Comparison of ENCODE assay signal across 19 cellular contexts in the genomic region with DNA sequence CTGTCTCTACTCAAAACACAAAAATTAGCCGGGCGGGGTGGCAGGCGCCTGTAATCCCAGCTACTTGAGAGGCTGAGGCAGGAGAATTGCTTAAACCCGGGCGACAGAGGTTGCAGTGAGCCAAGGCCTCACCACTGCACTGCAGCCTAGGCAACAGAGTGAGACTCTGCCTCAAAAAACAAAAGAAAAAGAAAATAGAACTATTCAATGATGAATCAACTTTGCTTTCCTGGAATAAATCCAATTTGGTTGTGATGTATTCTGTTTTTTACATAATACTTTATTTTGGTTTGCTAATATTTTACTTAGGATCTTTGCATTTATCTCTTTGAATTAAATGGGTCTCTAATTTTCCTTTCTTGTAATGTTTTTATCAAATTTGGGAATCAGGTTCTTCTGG.
"Had no signal": no experiment of that assay in that cellular context is flagged by ENCODE, and none has a peak within 500 bp of the region (broad histone marks: within the 10 kb centered on the region; RNA-seq: fewer than 3 reads in every experiment).

No MANE protein-coding gene starts in this region.

- H3K36me3 Mint-ChIP-seq: activated naive CD4-positive, alpha-beta T cell treated with anti-CD3 and anti-CD28 coated beads, Interleukin-2, amount 10 ng/mL, durations not matched to agents 7 days and 5 days; mesothelial cell of epicardium; natural killer cell treated with Interleukin-12 subunit alpha and Interleukin-12 subunit beta and Interleukin-15 and Interleukin-18, amount 100 ng/mL, for 72 hours had no signal

- H3K36me3 ChIP-seq: esophagus muscularis mucosa, neutrophil, spleen, tibial artery had no signal

- H3K4me3 ChIP-seq: esophagus muscularis mucosa, spleen, tibial artery had no signal

- DNase-seq: activated B cell treated with CpG ODN at 0.5 μM for 24 hours; activated CD4-positive, alpha-beta T cell treated with anti-CD3 and anti-CD28 coated beads, Interleukin-2, amount 10 ng/mL, durations not matched to agents 7 days and 5 days; activated CD8-positive, alpha-beta T cell treated with anti-CD3 and anti-CD28 coated beads, Interleukin-2, amount 10 ng/mL, durations not matched to agents 7 days and 5 days; activated naive CD4-positive, alpha-beta T cell treated with anti-CD3 and anti-CD28 coated beads, Interleukin-2, amount 10 ng/mL, durations not matched to agents 7 days and 5 days; activated naive CD8-positive, alpha-beta T cell treated with anti-CD3 and anti-CD28 coated beads, Interleukin-2, amount 50 U/mL, for 24 hours; activated T-cell treated with anti-CD3 and anti-CD28 coated beads, Interleukin-2, amount 50 U/mL, for 24 hours; aorta; effector memory CD4-positive, alpha-beta T cell; hypothalamus; spleen; stimulated activated CD8-positive, alpha-beta memory T cell treated with anti-CD3 and anti-CD28 coated beads, Interleukin-4, amount 100 ng/mL, for 48 hours; stimulated activated naive CD4-positive, alpha-beta T cell; tibial artery had no signal

- H3K4me1 Mint-ChIP-seq: activated CD4-positive, alpha-beta T cell treated with anti-CD3 and anti-CD28 coated beads, Interleukin-2, amount 10 ng/mL, durations not matched to agents 7 days and 5 days; activated naive CD4-positive, alpha-beta T cell treated with anti-CD3 and anti-CD28 coated beads, Interleukin-2, amount 10 ng/mL, durations not matched to agents 7 days and 5 days; activated naive CD8-positive, alpha-beta T cell treated with anti-CD3 and anti-CD28 coated beads, Interleukin-2, amount 50 U/mL, for 24 hours had no signal

- H3K27me3 ChIP-seq: esophagus muscularis mucosa, neutrophil, tibial artery had no signal

- H3K4me3 Mint-ChIP-seq: activated B cell treated with CpG ODN at 0.5 μM for 24 hours; activated CD4-positive, alpha-beta T cell treated with anti-CD3 and anti-CD28 coated beads, Interleukin-2, amount 10 ng/mL, durations not matched to agents 7 days and 5 days; activated CD8-positive, alpha-beta T cell treated with anti-CD3 and anti-CD28 coated beads, Interleukin-2, amount 10 ng/mL, durations not matched to agents 7 days and 5 days; activated naive CD4-positive, alpha-beta T cell treated with anti-CD3 and anti-CD28 coated beads, Interleukin-2, amount 10 ng/mL, durations not matched to agents 7 days and 5 days; activated naive CD8-positive, alpha-beta T cell treated with anti-CD3 and anti-CD28 coated beads, Interleukin-2, amount 50 U/mL, for 24 hours; activated T-cell treated with anti-CD3 and anti-CD28 coated beads, Interleukin-2, amount 50 U/mL, for 24 hours; dendritic cell treated with granulocyte-macrophage colony-stimulating factor and Interleukin-4, amounts not matched to agents 40 ng/mL and 50 ng/mL, for 4 days; mesothelial cell of epicardium; natural killer cell treated with Interleukin-12 subunit alpha and Interleukin-12 subunit beta and Interleukin-15 and Interleukin-18, amount 100 ng/mL, for 72 hours had no signal

- H3K4me1 ChIP-seq: spleen had no signal

- ATAC-seq: activated CD8-positive, alpha-beta T cell treated with anti-CD3 and anti-CD28 coated beads, Interleukin-2, amount 10 ng/mL, durations not matched to agents 7 days and 5 days; activated naive CD8-positive, alpha-beta T cell treated with anti-CD3 and anti-CD28 coated beads, Interleukin-2, amount 50 U/mL, for 24 hours; natural killer cell treated with Interleukin-12 subunit alpha and Interleukin-12 subunit beta and Interleukin-15 and Interleukin-18, amount 100 ng/mL, for 72 hours had no signal

- H3K27ac ChIP-seq: esophagus muscularis mucosa, neutrophil, spleen, tibial artery had no signal

- H3K9me3 ChIP-seq: esophagus muscularis mucosa, neutrophil, spleen, tibial artery had no signal

- H3K27ac Mint-ChIP-seq: activated B cell treated with CpG ODN at 0.5 μM for 24 hours; activated CD4-positive, alpha-beta T cell treated with anti-CD3 and anti-CD28 coated beads, Interleukin-2, amount 10 ng/mL, durations not matched to agents 7 days and 5 days; activated CD8-positive, alpha-beta T cell treated with anti-CD3 and anti-CD28 coated beads, Interleukin-2, amount 10 ng/mL, durations not matched to agents 7 days and 5 days; activated naive CD4-positive, alpha-beta T cell treated with anti-CD3 and anti-CD28 coated beads, Interleukin-2, amount 10 ng/mL, durations not matched to agents 7 days and 5 days; activated naive CD8-positive, alpha-beta T cell treated with anti-CD3 and anti-CD28 coated beads, Interleukin-2, amount 50 U/mL, for 24 hours; activated T-cell treated with anti-CD3 and anti-CD28 coated beads, Interleukin-2, amount 50 U/mL, for 24 hours; activated T-helper 2 cell treated with anti-CD3 and anti-CD28 coated beads, Interferon-gamma antibody, Interleukin-2, Interleukin-4, amounts not matched to agents 10 μg/mL and 5 μg/mL and 100 μg/mL, durations not matched to agents 14 hours and 24 hours and 36 hours; dendritic cell treated with granulocyte-macrophage colony-stimulating factor and Interleukin-4, amounts not matched to agents 40 ng/mL and 50 ng/mL, for 4 days; mesothelial cell of epicardium; natural killer cell treated with Interleukin-12 subunit alpha and Interleukin-12 subunit beta and Interleukin-15 and Interleukin-18, amount 100 ng/mL, for 72 hours had no signal

- H3K9me3 Mint-ChIP-seq: activated B cell treated with CpG ODN at 0.5 μM for 24 hours; activated CD4-positive, alpha-beta T cell treated with anti-CD3 and anti-CD28 coated beads, Interleukin-2, amount 10 ng/mL, durations not matched to agents 7 days and 5 days; activated naive CD4-positive, alpha-beta T cell treated with anti-CD3 and anti-CD28 coated beads, Interleukin-2, amount 10 ng/mL, durations not matched to agents 7 days and 5 days; activated naive CD8-positive, alpha-beta T cell treated with anti-CD3 and anti-CD28 coated beads, Interleukin-2, amount 50 U/mL, for 24 hours; activated T-cell treated with anti-CD3 and anti-CD28 coated beads, Interleukin-2, amount 50 U/mL, for 24 hours; activated T-helper 2 cell treated with anti-CD3 and anti-CD28 coated beads, Interferon-gamma antibody, Interleukin-2, Interleukin-4, amounts not matched to agents 10 μg/mL and 5 μg/mL and 100 μg/mL, durations not matched to agents 14 hours and 24 hours and 36 hours; dendritic cell treated with granulocyte-macrophage colony-stimulating factor and Interleukin-4, amounts not matched to agents 40 ng/mL and 50 ng/mL, for 4 days; mesothelial cell of epicardium; natural killer cell treated with Interleukin-12 subunit alpha and Interleukin-12 subunit beta and Interleukin-15 and Interleukin-18, amount 100 ng/mL, for 72 hours had no signal
